Comparison of ENCODE assay signal across 7 cellular contexts in the genomic region with DNA sequence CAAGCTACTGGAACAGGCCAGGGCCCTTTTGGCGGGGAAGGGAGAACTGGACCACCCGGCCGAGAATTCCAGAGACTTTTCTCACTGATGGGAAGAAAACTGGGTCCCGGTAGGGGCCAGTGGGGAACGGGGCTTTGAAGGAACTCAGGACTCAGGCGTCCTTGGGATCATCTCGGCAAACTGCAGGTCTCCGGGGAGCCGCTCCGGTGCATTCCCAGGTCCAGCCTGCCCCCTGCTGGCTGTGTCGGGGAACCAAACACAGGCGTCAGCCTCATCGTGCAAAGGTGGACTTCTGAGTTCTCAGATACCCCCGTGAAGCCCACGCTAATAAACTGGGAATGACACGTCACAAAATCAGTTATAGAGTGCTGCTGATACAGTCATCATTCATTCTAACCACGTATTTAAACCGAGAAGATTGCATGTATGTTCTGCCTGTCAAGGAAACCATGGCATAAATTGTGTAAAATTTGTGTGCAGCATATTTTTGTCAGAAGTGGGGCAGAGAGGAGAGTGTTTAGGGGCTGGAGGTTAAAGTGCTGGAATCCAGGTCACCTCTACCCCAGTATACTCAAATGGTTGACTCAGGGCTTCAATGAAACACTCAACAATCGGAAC.
DNase-seq lines count a peak whose midpoint lies in the region; TF ChIP-seq lines count a peak whose summit lies in the region.

No MANE protein-coding gene starts in this region.

- peaks cover 2% of the 10 kb centered on the region; the same call in 1 of the 2 replicates for H3K27me3 ChIP-seq in GM06990 (replicated peaks; ENCODE audit: control insufficient read depth, insufficient read depth, low read length)
- H3K27me3 ChIP-seq in liver (ENCODE audit: control insufficient read depth in 4 of 4, insufficient read depth in 4 of 4, low read length in 3 of 4) = peaks cover 0 to 10% (median 2%) of the 10 kb centered on the region in 4 donors

- H3K4me1 ChIP-seq in liver (ENCODE audit: control insufficient read depth in 4 of 4, insufficient read depth in 4 of 4, low read length in 3 of 4) = no peaks in the 10 kb centered on the region

- no peaks in the 10 kb centered on the region for H3K36me3 ChIP-seq in GM06990 (ENCODE audit: control insufficient read depth, insufficient read depth, low read length)
- no peaks in the 10 kb centered on the region for H3K36me3 ChIP-seq in liver (ENCODE audit: control insufficient read depth in 4 of 4, insufficient read depth in 3 of 4, low read depth in 1 of 4, low read length in 3 of 4)

- no peaks in the 10 kb centered on the region for H3K9me3 ChIP-seq in liver (ENCODE audit: control insufficient read depth in 4 of 4, low read length in 3 of 4)

- TF ChIP-seq CTCF in GM06990 (IDR thresholded peaks at IDR 0.05; ENCODE audit: insufficient read depth, low read length, poor library complexity, severe bottlenecking) (peak; percentile 94), choroid plexus epithelial cell (conservative IDR thresholded peaks at IDR 0.05; ENCODE audit: low read depth, low read length) (peak; percentile 92), liver (IDR thresholded peaks at IDR 0.05; ENCODE audit: low read depth, low read length, missing input control) (peak; percentile 80)

- no peak overlapping the region for H3K27ac ChIP-seq in liver (ENCODE audit: low read depth in 1 of 2, low read length in 2 of 2)

- peak; percentile 90 to 92 for TF ChIP-seq RAD21 in liver (IDR thresholded peaks at IDR 0.05)

- 8% methylated on average over 19 of the region's 19 CpGs for WGBS in liver

- no peak overlapping the region for H3K4me3 ChIP-seq in GM06990 (replicated peaks; ENCODE audit: low read depth, low read length)
- H3K4me3 ChIP-seq in choroid plexus epithelial cell (ENCODE audit: low read depth, low read length) = no peak overlapping the region
- no peak overlapping the region for H3K4me3 ChIP-seq in liver (ENCODE audit: low read depth in 1 of 3, low read length in 3 of 3)

- H3K9ac ChIP-seq in liver (ENCODE audit: low read depth in 1 of 2, low read length in 2 of 2) = no peak overlapping the region

- DNase-seq in GM06990 (ENCODE audit: extremely low read depth, insufficient read length) (peak; percentile 45), LHCN-M2 (ENCODE audit: low read depth) (peak; percentile 32), T-helper 9 cell (peak; percentile 23), choroid plexus epithelial cell (ENCODE audit: low read depth) (peak; percentile 65), NCI-H774 (lab: John Stamatoyannopoulos, UW) (no peak)
- peak; percentile 13 for DNase-seq in stimulated activated CD8-positive, alpha-beta memory T cell treated with anti-CD3 and anti-CD28 coated beads, Interleukin-12 subunit alpha, Interleukin-12 subunit beta, amount 100 ng/mL, for 1 hour (ENCODE audit: low read depth)

TF ChIP-seq in liver, 16 proteins besides CTCF, POLR2A, EP300 and RAD21:
- no peak for TF ChIP-seq RXRA (IDR thresholded peaks at IDR 0.05)
- TF ChIP-seq EGR1 (IDR thresholded peaks at IDR 0.05; ENCODE audit: low read depth in 2 of 2) = no peak
- TF ChIP-seq, protein P1, sequence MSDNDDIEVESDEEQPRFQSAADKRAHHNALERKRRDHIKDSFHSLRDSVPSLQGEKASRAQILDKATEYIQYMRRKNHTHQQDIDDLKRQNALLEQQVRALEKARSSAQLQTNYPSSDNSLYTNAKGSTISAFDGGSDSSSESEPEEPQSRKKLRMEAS (IDR thresholded peaks at IDR 0.05) = no peak
